3 cellular contexts compared by ENCODE assay signal in the genomic region with DNA sequence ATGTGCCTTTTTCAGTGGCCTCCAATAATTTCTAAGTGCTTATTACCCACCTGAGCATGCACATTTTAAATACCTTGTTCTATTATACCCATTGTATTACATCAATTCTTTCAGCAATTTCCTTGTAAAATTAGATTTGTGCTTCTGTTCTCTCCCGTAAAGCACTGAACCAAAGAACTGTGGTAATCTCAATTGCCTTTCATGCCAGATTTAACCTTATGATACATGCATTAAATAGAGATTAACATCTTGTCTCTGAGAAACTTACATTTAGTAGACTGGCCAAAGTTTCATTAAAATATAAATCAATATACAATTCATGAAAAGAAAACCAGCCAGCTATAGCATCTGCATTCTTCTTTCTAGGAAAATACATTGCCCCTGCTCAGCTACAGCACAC.
TF ChIP-seq lines count a peak whose summit lies in the region.

No MANE protein-coding gene starts in this region.

TF ChIP-seq in GM23338, 12 proteins besides CTCF, POLR2A, EP300 and RAD21 (continues in another document):
- no peak for TF ChIP-seq STAT1 (IDR thresholded peaks at IDR 0.05; ENCODE audit: unreplicated experiment)
- TF ChIP-seq, protein P1, sequence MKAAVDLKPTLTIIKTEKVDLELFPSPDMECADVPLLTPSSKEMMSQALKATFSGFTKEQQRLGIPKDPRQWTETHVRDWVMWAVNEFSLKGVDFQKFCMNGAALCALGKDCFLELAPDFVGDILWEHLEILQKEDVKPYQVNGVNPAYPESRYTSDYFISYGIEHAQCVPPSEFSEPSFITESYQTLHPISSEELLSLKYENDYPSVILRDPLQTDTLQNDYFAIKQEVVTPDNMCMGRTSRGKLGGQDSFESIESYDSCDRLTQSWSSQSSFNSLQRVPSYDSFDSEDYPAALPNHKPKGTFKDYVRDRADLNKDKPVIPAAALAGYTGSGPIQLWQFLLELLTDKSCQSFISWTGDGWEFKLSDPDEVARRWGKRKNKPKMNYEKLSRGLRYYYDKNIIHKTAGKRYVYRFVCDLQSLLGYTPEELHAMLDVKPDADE (IDR thresholded peaks at IDR 0.05): no peak
- TF ChIP-seq ZNF114 (CRISPR knock-in tag; IDR thresholded peaks at IDR 0.05): no peak

TF ChIP-seq in SK-N-SH, 30 proteins besides CTCF, POLR2A, EP300 and RAD21:
- TF ChIP-seq CHD2 (IDR thresholded peaks at IDR 0.05; ENCODE audit: low read length, partially characterized antibody) (peak; percentile 10), FOXM1 (IDR thresholded peaks at IDR 0.05; ENCODE audit: low read depth) (no peak), RCOR1 (IDR thresholded peaks at IDR 0.05; ENCODE audit: low read length) (peak; percentile 60; the same call in 1 of the 2 replicates), GATA2 (CRISPR knock-in tag; IDR thresholded peaks at IDR 0.05) (peak; percentile 80), TAF1 (IDR thresholded peaks at IDR 0.05; ENCODE audit: borderline replicate concordance, low read depth, low read length) (no peak)

TF ChIP-seq in H1, 55 proteins besides CTCF, POLR2A, EP300 and RAD21:
- TF ChIP-seq CBX5 (IDR thresholded peaks at IDR 0.05; ENCODE audit: low read depth, low read length): no peak
- TF ChIP-seq BCL11A (IDR thresholded peaks at IDR 0.05; ENCODE audit: low read depth in 2 of 2, low read length in 2 of 2): no peak
- TF ChIP-seq SAP30 (IDR thresholded peaks at IDR 0.05; ENCODE audit: insufficient read depth, insufficient replicate concordance, low read length): no peak
- no peak for TF ChIP-seq RFX5 (IDR thresholded peaks at IDR 0.05; ENCODE audit: borderline replicate concordance, low read depth, low read length)
- TF ChIP-seq, protein P2, sequence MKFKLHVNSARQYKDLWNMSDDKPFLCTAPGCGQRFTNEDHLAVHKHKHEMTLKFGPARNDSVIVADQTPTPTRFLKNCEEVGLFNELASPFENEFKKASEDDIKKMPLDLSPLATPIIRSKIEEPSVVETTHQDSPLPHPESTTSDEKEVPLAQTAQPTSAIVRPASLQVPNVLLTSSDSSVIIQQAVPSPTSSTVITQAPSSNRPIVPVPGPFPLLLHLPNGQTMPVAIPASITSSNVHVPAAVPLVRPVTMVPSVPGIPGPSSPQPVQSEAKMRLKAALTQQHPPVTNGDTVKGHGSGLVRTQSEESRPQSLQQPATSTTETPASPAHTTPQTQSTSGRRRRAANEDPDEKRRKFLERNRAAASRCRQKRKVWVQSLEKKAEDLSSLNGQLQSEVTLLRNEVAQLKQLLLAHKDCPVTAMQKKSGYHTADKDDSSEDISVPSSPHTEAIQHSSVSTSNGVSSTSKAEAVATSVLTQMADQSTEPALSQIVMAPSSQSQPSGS (IDR thresholded peaks at IDR 0.05; ENCODE audit: low read length): no peak
- no peak for TF ChIP-seq CHD7 (IDR thresholded peaks at IDR 0.05; ENCODE audit: insufficient replicate concordance, low read length)
- no peak for TF ChIP-seq SRF (IDR thresholded peaks at IDR 0.05; ENCODE audit: low read depth, low read length)
- no peak for TF ChIP-seq CREB1 (IDR thresholded peaks at IDR 0.05)
- TF ChIP-seq JUN (IDR thresholded peaks at IDR 0.05; ENCODE audit: low read depth, low read length): no peak
- TF ChIP-seq CHD1 (IDR thresholded peaks at IDR 0.05; ENCODE audit: low read depth, low read length): no peak
- no peak for TF ChIP-seq MAFK (IDR thresholded peaks at IDR 0.05; ENCODE audit: low read depth, low read length)
- TF ChIP-seq, protein P3, sequence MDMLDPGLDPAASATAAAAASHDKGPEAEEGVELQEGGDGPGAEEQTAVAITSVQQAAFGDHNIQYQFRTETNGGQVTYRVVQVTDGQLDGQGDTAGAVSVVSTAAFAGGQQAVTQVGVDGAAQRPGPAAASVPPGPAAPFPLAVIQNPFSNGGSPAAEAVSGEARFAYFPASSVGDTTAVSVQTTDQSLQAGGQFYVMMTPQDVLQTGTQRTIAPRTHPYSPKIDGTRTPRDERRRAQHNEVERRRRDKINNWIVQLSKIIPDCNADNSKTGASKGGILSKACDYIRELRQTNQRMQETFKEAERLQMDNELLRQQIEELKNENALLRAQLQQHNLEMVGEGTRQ (IDR thresholded peaks at IDR 0.05; ENCODE audit: low read length): no peak
- no peak for TF ChIP-seq POU5F1 (IDR thresholded peaks at IDR 0.05; ENCODE audit: low read depth, low read length)
- TF ChIP-seq TCF12 (IDR thresholded peaks at IDR 0.05; ENCODE audit: low read depth, low read length): no peak
- TF ChIP-seq KDM1A (IDR thresholded peaks at IDR 0.05; ENCODE audit: borderline replicate concordance, low read length): no peak
- TF ChIP-seq NRF1 (IDR thresholded peaks at IDR 0.05; ENCODE audit: low read depth, low read length): no peak
